In the genomic region with DNA sequence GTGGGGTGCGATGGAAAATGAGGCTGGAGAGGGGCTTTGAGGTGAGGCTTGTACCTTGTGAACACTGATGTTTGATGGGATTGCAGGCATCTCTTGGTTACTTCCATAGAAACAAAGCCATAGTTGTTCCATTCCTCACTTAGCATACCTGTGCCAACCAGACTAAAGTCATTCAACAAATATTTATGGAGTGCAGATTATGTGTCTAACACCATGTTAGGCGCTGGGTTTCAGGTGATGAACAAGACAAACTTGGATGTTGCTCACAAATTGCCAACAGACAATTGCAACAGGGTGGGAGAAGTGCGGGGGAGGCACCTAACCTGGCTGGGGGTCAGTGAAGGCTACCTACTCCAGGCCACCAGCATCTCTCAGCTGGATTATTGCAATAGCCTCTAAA, we compare ENCODE assay signal across 10 cellular contexts. TPM values are rescaled to one million over a fixed set of nuclear protein-coding genes. Genes with fewer than 3 reads are reported as not detected.
DNase-seq lines count a peak whose midpoint lies in the region; ATAC-seq and TF ChIP-seq lines count a peak whose summit lies in the region.
"Had no signal": no experiment of that assay in that cellular context is flagged by ENCODE, and none has a peak within 500 bp of the region (broad histone marks: within the 10 kb centered on the region; RNA-seq: fewer than 3 reads in every experiment).

No MANE protein-coding gene starts in this region.

- H3K79me2 ChIP-seq in DND-41 (ENCODE audit: insufficient read depth, low read length) (peaks cover 15% of the 10 kb centered on the region), MM.1S (ENCODE audit: low read length) (peaks cover 15% of the 10 kb centered on the region)

- H4K20me1 ChIP-seq in DND-41 (ENCODE audit: insufficient read depth, low read length), result no peaks in the 10 kb centered on the region
- no peaks in the 10 kb centered on the region for H4K20me1 ChIP-seq in MM.1S (ENCODE audit: insufficient read depth, low read length)

- H3K4me1 ChIP-seq in DND-41 (ENCODE audit: insufficient read depth, low read length), result peaks cover 22% of the 10 kb centered on the region
- H3K4me1 ChIP-seq in MM.1S (ENCODE audit: low read length), result peaks cover 9% of the 10 kb centered on the region
- H3K4me1 ChIP-seq in uterus, result no peaks in the 10 kb centered on the region

- H3K27me3 ChIP-seq in DND-41 (ENCODE audit: insufficient read depth, low read length, poor library complexity) (no peaks in the 10 kb centered on the region), MM.1S (replicated peaks; ENCODE audit: insufficient read depth, low read length) (no peaks in the 10 kb centered on the region), uterus (no peaks in the 10 kb centered on the region)
- H3K27me3 ChIP-seq: tibial artery had no signal

- H3K27me3 Mint-ChIP-seq in osteocyte (ENCODE audit: unreplicated experiment), result no peaks in the 10 kb centered on the region

- peak overlapping the region; percentile 97 for H3K27ac Mint-ChIP-seq in osteocyte (ENCODE audit: unreplicated experiment)

- intact Hi-C loops in uterus (cut with DNase I; ENCODE audit: low total_unique reads), result no loop called here

- DNase-seq in DND-41, result no peak
- no peak for DNase-seq in MM.1S
- no peak for DNase-seq in choroid plexus epithelial cell (ENCODE audit: low read depth)
- DNase-seq in osteocyte (ENCODE audit: extremely low spot score, unreplicated experiment), result no peak
- no peak for DNase-seq in nucleus accumbens (lab: John Stamatoyannopoulos, UW)
- DNase-seq in uterus, result no peak
- no peak for DNase-seq in activated gamma-delta T cell (lab: John Stamatoyannopoulos, UW)
- DNase-seq: NCI-H524; stimulated activated CD4-positive, alpha-beta T cell treated with anti-CD3 and anti-CD28 coated beads, Interleukin-2, amount 100 ng/mL, for 24 hours; tibial artery had no signal

- H3K4me3 Mint-ChIP-seq in osteocyte (ENCODE audit: unreplicated experiment), result peak overlapping the region; percentile 96

- no peaks in the 10 kb centered on the region for H3F3A ChIP-seq in MM.1S (ENCODE audit: insufficient read depth, low read length)

- no peak for ATAC-seq in DND-41 (ENCODE audit: insufficient read depth, low read depth)

- H2AFZ ChIP-seq in DND-41 (ENCODE audit: low read depth, low read length) (no peak overlapping the region), MM.1S (ENCODE audit: low read length) (no peak overlapping the region)

- H3K4me1 Mint-ChIP-seq in osteocyte (ENCODE audit: unreplicated experiment), result peaks cover 27% of the 10 kb centered on the region

- H3K9ac ChIP-seq in DND-41 (ENCODE audit: low read depth, low read length) (no peak overlapping the region), MM.1S (ENCODE audit: low read length) (no peak overlapping the region)

- H3K9me3 ChIP-seq in DND-41 (ENCODE audit: insufficient read depth, low read length, severe bottlenecking), result no peaks in the 10 kb centered on the region
- H3K9me3 ChIP-seq in MM.1S (replicated peaks; ENCODE audit: insufficient read depth, low read length), result no peaks in the 10 kb centered on the region
- H3K9me3 ChIP-seq in uterus, result no peaks in the 10 kb centered on the region
- H3K9me3 ChIP-seq: tibial artery had no signal

- H3K9me2 ChIP-seq in MM.1S (replicated peaks; ENCODE audit: insufficient read depth, low read length), result no peaks in the 10 kb centered on the region

- H3K4me2 ChIP-seq in DND-41 (ENCODE audit: insufficient read depth, low read length), result peak overlapping the region; percentile 83; the same call in 1 of the 2 replicates
- H3K4me2 ChIP-seq in MM.1S (ENCODE audit: low read depth, low read length), result 0 out of 2 replicates have a peak overlapping the region, but pooled peaks have one; percentile 88

- peaks cover 22% of the 10 kb centered on the region for H3K36me3 ChIP-seq in DND-41 (ENCODE audit: insufficient read depth, low read length)
- no peaks in the 10 kb centered on the region for H3K36me3 ChIP-seq in MM.1S (replicated peaks; ENCODE audit: insufficient read depth, low read length)
- no peaks in the 10 kb centered on the region for H3K36me3 ChIP-seq in uterus

- peak overlapping the region in 1 of 2 experiments; percentile 74; a peak in 1 of 4 replicates for H3K4me3 ChIP-seq in DND-41 (ENCODE audit: low read depth in 1 of 2, low read length in 2 of 2)
- H3K4me3 ChIP-seq in MM.1S (ENCODE audit: low read length), result no peak overlapping the region
- peak overlapping the region; percentile 98 for H3K4me3 ChIP-seq in choroid plexus epithelial cell (ENCODE audit: low read depth, low read length)
- H3K4me3 ChIP-seq in uterus, result no peak overlapping the region

- TF ChIP-seq CTCF in DND-41 (IDR thresholded peaks at IDR 0.05; ENCODE audit: borderline replicate concordance, extremely low read depth, low read length, poor library complexity, severe bottlenecking) (no peak), MM.1S (IDR thresholded peaks at IDR 0.05; ENCODE audit: low read length) (no peak), choroid plexus epithelial cell (conservative IDR thresholded peaks at IDR 0.05; ENCODE audit: low read depth, low read length) (no peak), osteocyte (IDR thresholded peaks at IDR 0.05) (no peak), uterus (IDR thresholded peaks at IDR 0.05) (no peak)

- H3K27ac ChIP-seq in DND-41 (ENCODE audit: low read length), result no peak overlapping the region
- H3K27ac ChIP-seq in MM.1S (ENCODE audit: low read length), result no peak overlapping the region
- H3K27ac ChIP-seq in uterus, result peak overlapping the region in 1 of 2 donors; percentile 86

- H3K36me3 Mint-ChIP-seq in osteocyte (ENCODE audit: unreplicated experiment), result peaks cover 9% of the 10 kb centered on the region

- H3K9me3 Mint-ChIP-seq in osteocyte (ENCODE audit: unreplicated experiment), result no peaks in the 10 kb centered on the region

- TF ChIP-seq POLR2A in uterus (IDR thresholded peaks at IDR 0.05), result no peak

RNA-seq across cellular contexts. Expression of a gene that starts 1.5 kb away (rescaled TPM):
- total RNA-seq in osteocyte (18.9 and 20.8 TPM in 2 replicates), uterus (10 to 100 TPM in 2 of 4 donors, 1 to 10 TPM in 2; 4.9 to 18.2 (median 10.0) TPM)

RNA-seq across cellular contexts. Expression of a gene that starts 44.7 kb away (rescaled TPM):
- total RNA-seq in osteocyte (121 and 125 TPM in 2 replicates), uterus (100 to 1,000 TPM in 1 of 4 donors, 10 to 100 TPM in 3; 44.1 to 113 (median 58.3) TPM)
